22 cellular contexts compared by ENCODE assay signal in the genomic region with DNA sequence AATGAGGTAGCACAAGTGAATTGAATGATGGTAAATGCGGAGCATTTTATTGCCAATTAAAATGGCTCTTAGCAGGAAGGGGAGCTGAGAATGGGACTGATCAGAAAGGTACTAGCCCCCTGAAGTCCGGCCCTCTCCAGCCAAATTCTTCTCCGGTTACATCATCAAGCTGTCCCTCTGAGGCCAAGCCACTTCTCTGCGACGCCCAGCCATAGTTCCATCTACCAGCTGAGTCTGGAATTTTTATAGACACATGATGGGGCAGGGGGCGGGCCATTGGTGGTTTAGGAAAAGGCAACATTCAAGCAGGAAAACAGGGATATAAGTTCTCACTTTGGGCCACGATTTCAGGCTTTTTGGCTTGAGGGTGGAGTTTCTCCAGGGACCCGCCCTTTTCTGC. TPM values are rescaled to one million over a fixed set of nuclear protein-coding genes. Genes with fewer than 3 reads are reported as not detected.
A peak's percentile ranks its signal among the peaks of the same experiment; 100 is the strongest.
DNase-seq lines count a peak whose midpoint lies in the region; ATAC-seq, FAIRE-seq and TF ChIP-seq lines count a peak whose summit lies in the region.
"Had no signal": no experiment of that assay in that cellular context is flagged by ENCODE, and none has a peak within 500 bp of the region (broad histone marks: within the 10 kb centered on the region; RNA-seq: fewer than 3 reads in every experiment).

No MANE protein-coding gene starts in this region.

- H4K20me1 ChIP-seq in HCT116 (ENCODE audit: insufficient read depth): no peaks in the 10 kb centered on the region
- H4K20me1 ChIP-seq in HepG2 (ENCODE audit: insufficient read depth, low read length): no peaks in the 10 kb centered on the region

- H3K27me3 Mint-ChIP-seq in WTC11 (ENCODE audit: low read depth): peaks cover 4% of the 10 kb centered on the region; the same call in 1 of the 2 replicates

- H3K9ac ChIP-seq in ES-I3 (ENCODE audit: low read depth, low read length) (peak overlapping the region; percentile 51; the same call in 1 of the 2 replicates), HCT116 (ENCODE audit: low read length) (no peak overlapping the region), HepG2 (ENCODE audit: insufficient read depth, low read depth, low read length) (no peak overlapping the region)
- H3K9ac ChIP-seq: GM23248 had no signal

- RAD21 ChIA-PET in HCT116 (lab: Charles Lee; ENCODE audit: low non-redundant PET in 1 of 2, low total read pairs in 2 of 2, uncharacterized antibody in 2 of 2, unreplicated experiment in 2 of 2): no interaction called here

- H3K36me3 Mint-ChIP-seq in WTC11: no peaks in the 10 kb centered on the region
- H3K36me3 Mint-ChIP-seq: T-cell had no signal

- H3K9me3 ChIP-seq in ES-I3 (ENCODE audit: control insufficient read depth, insufficient read depth, low read length) (no peaks in the 10 kb centered on the region), HCT116 (ENCODE audit: control insufficient read depth in 1 of 2, insufficient read depth in 1 of 2, low read depth in 1 of 2, low read length in 2 of 2) (no peaks in the 10 kb centered on the region), HepG2 (ENCODE audit: low read length) (no peaks in the 10 kb centered on the region)
- H3K9me3 ChIP-seq: A549, Caco-2 had no signal

- DNase-seq in HCT116 (ENCODE audit: low read depth, low spot score) (no peak), WTC11 (ENCODE audit: low spot score) (peak; percentile 36), islet precursor cell (peak; percentile 91), HepG2 (ENCODE audit: low spot score) (no peak), GM03348 (ENCODE audit: low spot score) (no peak), DMS79 treated with DMSO at 0.1 percent for 48 hours (lab: John Stamatoyannopoulos, UW) (no peak)
- no peak for DNase-seq in activated CD4-positive, alpha-beta T cell treated with anti-CD3 and anti-CD28 coated beads for 48 hours
- DNase-seq: Caco-2; CD4-positive, alpha-beta T cell; DMS153; GM23248; NCI-H1105; NCI-H1694 treated with DMSO at 0.1 percent for 48 hours; NCI-H748 treated with DMSO at 0.1 percent for 48 hours; SHP77 treated with DMSO at 0.1 percent for 48 hours; T-cell had no signal

- no peak overlapping the region for H2AFZ ChIP-seq in HCT116 (ENCODE audit: low read depth, low read length, poor library complexity, severe bottlenecking)
- H2AFZ ChIP-seq in HepG2 (ENCODE audit: low read length): no peak overlapping the region
- H2AFZ ChIP-seq: GM23248 had no signal

- no peak overlapping the region for H3K27ac Mint-ChIP-seq in WTC11
- H3K27ac Mint-ChIP-seq: CD4-positive, alpha-beta T cell; T-cell had no signal

- intact Hi-C loops in HCT116 (cut with micrococcal nuclease): no loop called here
- intact Hi-C loops in HepG2 (cut with micrococcal nuclease; ENCODE audit: unreplicated experiment): no loop called here

- no peaks in the 10 kb centered on the region for H3K27me3 ChIP-seq in HCT116 (ENCODE audit: insufficient read depth, low read length)
- H3K27me3 ChIP-seq in HepG2 (ENCODE audit: control insufficient read depth in 1 of 2, insufficient read depth in 2 of 2, low read length in 2 of 2): no peaks in the 10 kb centered on the region; a peak in 1 of 5 replicates

- WGBS in HepG2 (ENCODE audit: low lambda C conversion rate): 20% methylated on average over 8 of the region's 8 CpGs

- no peaks in the 10 kb centered on the region for H3K36me3 ChIP-seq in ES-I3 (ENCODE audit: insufficient read depth, low read length)
- no peaks in the 10 kb centered on the region for H3K36me3 ChIP-seq in HCT116 (ENCODE audit: control insufficient read depth in 1 of 2, insufficient read depth in 2 of 2, low read length in 2 of 2)
- H3K36me3 ChIP-seq in HepG2 (replicated peaks in 1 of 2; ENCODE audit: control insufficient read depth in 1 of 2, insufficient read depth in 2 of 2, low read length in 2 of 2): no peaks in the 10 kb centered on the region

- H3K79me2 ChIP-seq in HCT116 (ENCODE audit: insufficient read depth, low read length) (no peaks in the 10 kb centered on the region), HepG2 (ENCODE audit: insufficient read depth, low read length) (no peaks in the 10 kb centered on the region)

- H3K4me1 ChIP-seq in ES-I3 (ENCODE audit: insufficient read depth, low read length) (peaks cover 26% of the 10 kb centered on the region), HCT116 (ENCODE audit: control insufficient read depth in 1 of 2, insufficient read depth in 2 of 2, low read length in 2 of 2) (peaks cover 0 to 7% of the 10 kb centered on the region in 2 experiments; a peak in 2 of 4 replicates), HepG2 (ENCODE audit: insufficient read depth, low read length) (no peaks in the 10 kb centered on the region)
- H3K4me1 ChIP-seq: A549, Caco-2 had no signal

- FAIRE-seq in HepG2 (lab: Jason Lieb, UNC): no peak
- FAIRE-seq: A549, RCC 7860 had no signal

- TF ChIP-seq POLR2A in HCT116 (IDR thresholded peaks at IDR 0.05; ENCODE audit: borderline replicate concordance, extremely low read depth, insufficient read depth, insufficient read length): no peak
- TF ChIP-seq POLR2A in HepG2 (IDR thresholded peaks at IDR 0.05; ENCODE audit: insufficient read depth in 1 of 2, low read depth in 2 of 2, low read length in 2 of 2): no peak

- no peaks in the 10 kb centered on the region for H3K9me3 Mint-ChIP-seq in WTC11
- H3K9me3 Mint-ChIP-seq: CD4-positive, alpha-beta T cell; T-cell had no signal

- H3K4me3 ChIP-seq in HCT116 (replicated peaks in 1 of 2; ENCODE audit: low read depth in 1 of 2, low read length in 2 of 2): no peak overlapping the region
- no peak overlapping the region for H3K4me3 ChIP-seq in HepG2 (replicated peaks in 1 of 3; ENCODE audit: insufficient read depth in 1 of 3, low read depth in 2 of 3, low read length in 3 of 3)
- H3K4me3 ChIP-seq: A549, GM23248 had no signal

- POLR2A ChIA-PET in HCT116 (lab: Charles Lee): no interaction called here
- POLR2A ChIA-PET in WTC11 (lab: Charles Lee): interaction anchor here (0.6 kb wide), 1 partner anchor 431 kb away, joined by 5 read pairs; no protein-coding TSS in a partner anchor
- POLR2A ChIA-PET in HepG2 (lab: Yijun Ruan, JAX): no interaction called here

- no peak overlapping the region for H3K4me3 Mint-ChIP-seq in WTC11
- H3K4me3 Mint-ChIP-seq: CD4-positive, alpha-beta T cell; T-cell had no signal

- BruUV-seq in HCT116 (replicated peaks; lab: Mats Ljungman, UMichigan) (no TSS peak), HepG2 (replicated peaks; lab: Mats Ljungman, UMichigan) (no TSS peak)

- H3K27ac ChIP-seq in HCT116 (ENCODE audit: low read depth, low read length) (no peak overlapping the region), HepG2 (ENCODE audit: extremely low read length, insufficient read depth, low read length) (no peak overlapping the region)
- H3K27ac ChIP-seq: A549, GM23248 had no signal

- TF ChIP-seq RAD21 in HCT116 (IDR thresholded peaks at IDR 0.05; ENCODE audit: low read depth) (no peak), HepG2 (CRISPR knock-in tag; IDR thresholded peaks at IDR 0.05) (no peak)

- in situ Hi-C loops in HepG2 (cut with HindIII; ENCODE audit: extremely low pct_ligation_motif_present, low pct_unique_long_range_greater_than_20kb): no loop called here

- H3K4me1 Mint-ChIP-seq in WTC11: peaks cover 42% of the 10 kb centered on the region
- H3K4me1 Mint-ChIP-seq: T-cell had no signal

- peak overlapping the region; percentile 14; the same call in 1 of the 2 replicates for H3K4me2 ChIP-seq in HCT116 (ENCODE audit: low read length)
- H3K4me2 ChIP-seq in HepG2 (ENCODE audit: low read depth, low read length): no peak overlapping the region
- H3K4me2 ChIP-seq: A549 had no signal

- peak; percentile 44 for ATAC-seq in HCT116
- ATAC-seq in WTC11: peak; percentile 80
- ATAC-seq in HepG2: no peak
- ATAC-seq: A549, SK-N-SH treated with all-trans-retinoic acid at 6 μM for 48 hours, T-cell had no signal

- TF ChIP-seq EP300 in HepG2 (IDR thresholded peaks at IDR 0.05; ENCODE audit: low read depth in 2 of 2, low read length in 2 of 2): no peak
- TF ChIP-seq EP300 in HepG2 (CRISPR knock-in tag; IDR thresholded peaks at IDR 0.05; ENCODE audit: borderline replicate concordance): no peak

- no peaks in the 10 kb centered on the region for H3K9me2 ChIP-seq in HCT116 (ENCODE audit: insufficient read depth)

- CTCF ChIA-PET in HCT116 (lab: Charles Lee): no interaction called here
- CTCF ChIA-PET in WTC11 (lab: Charles Lee): interaction anchor here (0.9 to 1.2 kb wide), 2 partner anchors 21 to 169 kb away, joined by 3 to 4 read pairs; no protein-coding TSS in a partner anchor
- CTCF ChIA-PET in HepG2 (lab: Yijun Ruan, JAX; ENCODE audit: low intra/inter-chr PET ratio, low total read pairs): no interaction called here

- TF ChIP-seq CTCF in HCT116 (IDR thresholded peaks at IDR 0.05 in 2 of 3, conservative IDR thresholded peaks at IDR 0.05 in 1 of 3; ENCODE audit: borderline replicate concordance in 1 of 3, insufficient read depth in 1 of 3, low read depth in 2 of 3, low read length in 2 of 3) (no peak), WTC11 (IDR thresholded peaks at IDR 0.05) (no peak), HepG2 (CRISPR knock-in tag; IDR thresholded peaks at IDR 0.05) (no peak)

RNA-seq across cellular contexts. Expression of gene RPRM, which starts 22.7 kb away (rescaled TPM):
- total RNA-seq in HCT116 (2021; ENCODE audit: unreplicated experiment) (not detected), WTC11 (2021) (25.4 to 29.0 TPM (median 28.1 TPM) in 3 replicates), HepG2 (2016; rRNA removed; fragmentation: Illumina TruSeq; extraction: Trizol) (not detected in 2 replicates)
- 0.08 and 0.29 TPM in 2 replicates for polyA plus RNA-seq in HCT116 (2012)
- total RNA-seq in HepG2 (2016; cell fraction: cytosol; rRNA removed; fragmentation: Illumina TruSeq; extraction: Trizol; ENCODE audit: low read depth): not detected in 2 replicates
- not detected in 2 replicates for total RNA-seq in HepG2 (2016; cell fraction: insoluble cytoplasmic fraction; rRNA removed; fragmentation: Illumina TruSeq; extraction: Trizol)
- total RNA-seq in HepG2 (2016; cell fraction: membrane; rRNA removed; fragmentation: Illumina TruSeq; extraction: Trizol): not detected in 2 replicates
- total RNA-seq in HepG2 (2016; cell fraction: nucleus; rRNA removed; fragmentation: Illumina TruSeq; extraction: Trizol): not detected in 2 replicates
- not detected in 2 replicates for polyA plus RNA-seq in HepG2 (2011; rRNA removed)
- not detected in 2 replicates for polyA plus RNA-seq in HepG2 (2011; cell fraction: cytosol; rRNA removed)
- polyA plus RNA-seq in HepG2 (2011; cell fraction: nucleus; rRNA removed): not detected in 2 replicates
- polyA plus RNA-seq in HepG2 (2012): not detected in 2 replicates
- not detected in 2 replicates for polyA plus RNA-seq in HepG2 (2016; cell fraction: cytosol; fragmentation: Illumina TruSeq; extraction: Trizol; ENCODE audit: low read depth)
- not detected in 2 replicates for polyA plus RNA-seq in HepG2 (2016; cell fraction: insoluble cytoplasmic fraction; fragmentation: Illumina TruSeq; extraction: Trizol; ENCODE audit: low read depth)
- not detected in 2 replicates for polyA plus RNA-seq in HepG2 (2016; cell fraction: membrane; fragmentation: Illumina TruSeq; extraction: Trizol; ENCODE audit: low read depth)
- not detected in 2 replicates for polyA plus RNA-seq in HepG2 (2016; cell fraction: nucleus; fragmentation: Illumina TruSeq; extraction: Trizol; ENCODE audit: insufficient read depth, low read depth)
- 1.4 TPM in 1 of 2 replicates, not detected in the other for polyA minus RNA-seq in HepG2 (2011; rRNA and poly(A)+ RNA removed; ENCODE audit: low replicate concordance)
- not detected in 2 replicates for polyA minus RNA-seq in HepG2 (2011; cell fraction: cytosol; rRNA and poly(A)+ RNA removed)
- not detected in 2 replicates for polyA minus RNA-seq in HepG2 (2011; cell fraction: nucleus; rRNA and poly(A)+ RNA removed)
- total RNA-seq: Caco-2; CD4-positive, alpha-beta T cell; GM23248; OCI-LY7 had no signal
- polyA plus RNA-seq: A549, BJ, GM23248 had no signal

Comparison
In these comparisons a context has a peak if more than half of its experiments do, and no peak if none do; other contexts are left out.
1. DNase-seq: peak in WTC11 (single experiment) and islet precursor cell (single experiment); none in HCT116 (single experiment), activated CD4-positive, alpha-beta T cell treated with anti-CD3 and anti-CD28 coated beads for 48 hours (single experiment), HepG2 (single experiment), GM03348 (single experiment) and DMS79 treated with DMSO at 0.1 percent for 48 hours (single experiment).
2. RNA of gene RPRM, which starts 22.7 kb away (total RNA-seq): 25.4 to 29.0 TPM in WTC11; not detected in HCT116 (single experiment) and not detected in HepG2; every median in the first group is over 10 times any median in the second.